Comparison of ENCODE assay signal across 8 cellular contexts in the genomic region with DNA sequence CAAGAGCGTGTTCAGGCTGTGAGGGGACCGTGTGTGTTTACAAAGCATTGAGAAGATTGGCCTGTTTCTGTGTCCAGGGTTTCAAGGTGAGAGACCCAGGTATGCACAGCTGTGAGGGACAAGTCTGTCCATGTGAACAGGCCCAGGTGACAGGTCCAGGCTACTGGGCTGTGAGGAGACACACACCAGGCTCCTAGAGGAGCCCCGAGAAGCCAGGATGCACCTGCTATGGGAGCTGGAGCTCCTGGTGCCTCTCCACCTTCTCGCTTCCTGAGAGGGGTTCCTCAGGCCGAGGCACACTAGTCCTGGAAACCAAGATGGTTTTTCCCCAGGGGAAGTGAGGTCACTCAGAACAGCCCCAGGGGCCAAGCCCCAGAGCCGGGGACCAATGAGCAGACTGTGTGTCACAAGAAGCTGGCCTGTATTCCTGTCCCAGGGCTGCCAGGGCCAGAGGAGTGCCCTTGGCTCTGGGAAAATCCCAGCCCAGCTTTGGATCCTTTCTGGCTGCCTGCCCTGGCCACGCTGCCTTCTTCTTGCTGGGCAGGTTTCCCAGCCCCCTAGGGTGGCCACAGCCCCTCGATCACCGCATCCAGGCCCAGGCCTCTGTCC.
A peak's percentile ranks its signal among the peaks of the same experiment; 100 is the strongest.
DNase-seq lines count a peak whose midpoint lies in the region; ATAC-seq and TF ChIP-seq lines count a peak whose summit lies in the region.

No MANE protein-coding gene starts in this region.

- intact Hi-C loops in sciatic nerve (cut with DNase I) (loop anchor here (10.0 kb wide), 1 partner anchor 99 kb away; no protein-coding TSS in a partner anchor), posterior vena cava (cut with DNase I) (no loop called here)

- peak; percentile 48 for DNase-seq in NCI-H226
- peak; percentile 42 for DNase-seq in fibroblast of the aortic adventitia (ENCODE audit: low read depth)
- no peak for DNase-seq in sciatic nerve (ENCODE audit: low spot score)
- no peak for DNase-seq in posterior vena cava (ENCODE audit: low spot score)
- no peak for DNase-seq in cerebellum (ENCODE audit: low spot score)

- ATAC-seq in GM18861 (IDR thresholded peaks at IDR 0.05; ENCODE audit: unreplicated experiment) (peak; percentile 38), sciatic nerve (peak; percentile 31), HG02840 (IDR thresholded peaks at IDR 0.05; ENCODE audit: low FRiP score, unreplicated experiment) (no peak), HG02981 (IDR thresholded peaks at IDR 0.05; ENCODE audit: unreplicated experiment) (no peak)

- no peak overlapping the region for H3K4me3 ChIP-seq in fibroblast of the aortic adventitia (ENCODE audit: low read depth, low read length)

- no peak for TF ChIP-seq CTCF in fibroblast of the aortic adventitia (IDR thresholded peaks at IDR 0.05; ENCODE audit: insufficient read depth, low read length)

Comparison
In these comparisons a context has a peak if more than half of its experiments do, and no peak if none do; other contexts are left out.
1. ATAC-seq: peak in GM18861 (single experiment) and sciatic nerve (single experiment); none in HG02840 (single experiment) and HG02981 (single experiment).
2. DNase-seq: peak in NCI-H226 (single experiment) and fibroblast of the aortic adventitia (single experiment); none in sciatic nerve (single experiment), posterior vena cava (single experiment) and cerebellum (single experiment).